ENCODE assay signal across 25 cellular contexts in the genomic region with DNA sequence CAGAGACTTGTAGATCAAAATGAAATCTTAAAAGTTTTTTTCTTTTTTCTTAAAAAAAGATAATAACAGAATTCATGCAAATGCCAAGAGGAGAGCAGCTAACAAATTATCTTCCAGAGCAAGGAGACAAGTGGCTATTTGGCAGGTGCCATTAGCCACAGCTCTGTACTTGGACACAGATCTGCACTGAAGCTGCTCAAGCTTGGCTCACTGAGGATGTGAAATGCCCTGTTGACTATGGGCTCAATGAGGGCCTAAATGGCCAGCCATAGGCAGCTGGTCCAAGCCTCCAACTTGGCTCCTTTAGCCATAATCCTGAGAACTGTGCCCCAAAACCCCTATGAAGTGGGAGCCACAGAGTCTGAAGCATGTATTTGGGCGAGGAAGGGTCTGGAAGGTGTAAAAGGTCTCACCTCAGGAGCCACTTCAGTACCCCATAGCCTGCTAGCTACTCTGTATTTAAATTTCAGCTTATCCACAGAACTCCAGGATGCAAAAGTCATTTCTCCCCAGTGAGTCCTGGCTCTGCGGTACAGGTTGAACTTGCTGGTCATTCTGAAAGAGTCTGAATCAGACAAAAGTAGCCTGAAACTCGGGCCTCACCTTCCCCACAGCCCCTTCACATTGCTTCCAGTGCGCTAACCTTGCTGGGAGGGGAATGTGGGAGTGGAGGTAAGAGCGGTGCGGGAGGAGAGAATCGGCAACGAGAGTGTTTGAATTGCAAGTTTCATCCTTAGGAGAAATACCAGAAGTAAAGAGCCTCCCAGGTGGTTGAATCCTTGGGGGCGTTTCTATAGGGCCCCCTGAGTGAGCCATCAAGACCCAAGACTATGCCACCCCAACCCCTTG. TPM values are rescaled to one million over a fixed set of nuclear protein-coding genes. Genes with fewer than 3 reads are reported as not detected.
DNase-seq lines count a peak whose midpoint lies in the region; ATAC-seq lines count a peak whose summit lies in the region.
"Had no signal": no experiment of that assay in that cellular context is flagged by ENCODE, and none has a peak within 500 bp of the region (broad histone marks: within the 10 kb centered on the region; RNA-seq: fewer than 3 reads in every experiment).

No MANE protein-coding gene starts in this region.

- H3K79me1 ChIP-seq in mesendoderm (ENCODE audit: low read length) = no peaks in the 10 kb centered on the region

- CTCF ChIA-PET in activated CD4-positive, alpha-beta T cell treated with anti-CD3 and anti-CD28 coated beads for 36 hours (lab: Charles Lee) = no interaction called here

- peak; percentile 34 for DNase-seq in activated CD4-positive, alpha-beta T cell treated with anti-CD3 and anti-CD28 coated beads, Interleukin-2, amount 10 ng/mL, durations not matched to agents 24 days and 14 days
- no peak for DNase-seq in activated CD4-positive, alpha-beta T cell treated with anti-CD3 and anti-CD28 coated beads for 36 hours
- DNase-seq in cerebellar cortex (ENCODE audit: low spot score) (peak; percentile 61), mesendoderm (no peak), NOMO-1 (lab: John Stamatoyannopoulos, UW; ENCODE audit: unreplicated experiment in 2 of 2) (no peak), inferior parietal cortex (ENCODE audit: extremely low spot score) (no peak), NCI-H187 (lab: John Stamatoyannopoulos, UW) (no peak)
- DNase-seq: AML-193; C1 segment of cervical spinal cord; Calu3; CD8-positive, alpha-beta memory T cell; GM23248; KBM-7; MM.1S; NCI-H1048; NCI-H1436 treated with DMSO at 0.1 percent for 48 hours; NCI-H2029 treated with DMSO at 0.1 percent for 48 hours; NCI-H2171 treated with DMSO at 0.1 percent for 48 hours; NCI-H524 treated with DMSO at 0.1 percent for 48 hours; NCI-H82; T-helper 1 cell had no signal

- H3K23ac ChIP-seq in mesendoderm (ENCODE audit: low read length) = peak overlapping the region; percentile 7

- no peak overlapping the region for H2BK5ac ChIP-seq in mesendoderm (ENCODE audit: low read length)

- no peak for ATAC-seq in activated CD4-positive, alpha-beta T cell treated with anti-CD3 and anti-CD28 coated beads for 36 hours
- no peak for ATAC-seq in HG03095 (IDR thresholded peaks at IDR 0.05; ENCODE audit: unreplicated experiment)
- ATAC-seq: Right ventricle myocardium inferior had no signal

- no peak overlapping the region for H3K27ac ChIP-seq in mesendoderm (ENCODE audit: low read depth, low read length)
- H3K27ac ChIP-seq: GM23248, SJSA1 had no signal

- H3K4me1 ChIP-seq in mesendoderm (ENCODE audit: control insufficient read depth, low read depth, low read length) = no peaks in the 10 kb centered on the region
- H3K4me1 ChIP-seq: SJSA1 had no signal

- no peak overlapping the region for H2BK120ac ChIP-seq in mesendoderm (ENCODE audit: low read depth, low read length)

- intact Hi-C loops in activated CD4-positive, alpha-beta T cell treated with anti-CD3 and anti-CD28 coated beads, Interleukin-2, amount 10 ng/mL, durations not matched to agents 24 days and 14 days (cut with micrococcal nuclease) = no loop called here
- intact Hi-C loops in activated CD4-positive, alpha-beta T cell treated with anti-CD3 and anti-CD28 coated beads for 36 hours (cut with DNase I, micrococcal nuclease) = loop anchor here in 1 of 2 experiments (5.0 kb wide), 2 partner anchors 34 to 54 kb away; no protein-coding TSS in a partner anchor

- H3K9me3 Mint-ChIP-seq in activated CD4-positive, alpha-beta T cell treated with anti-CD3 and anti-CD28 coated beads, Interleukin-2, amount 10 ng/mL, durations not matched to agents 24 days and 14 days = peaks cover 22% of the 10 kb centered on the region
- H3K9me3 Mint-ChIP-seq in activated CD4-positive, alpha-beta T cell treated with anti-CD3 and anti-CD28 coated beads for 36 hours (ENCODE audit: low read depth) = peaks cover 4% of the 10 kb centered on the region

- no peak overlapping the region for H4K5ac ChIP-seq in mesendoderm (ENCODE audit: low read length)

- peaks cover 4% of the 10 kb centered on the region for H3K36me3 Mint-ChIP-seq in activated CD4-positive, alpha-beta T cell treated with anti-CD3 and anti-CD28 coated beads, Interleukin-2, amount 10 ng/mL, durations not matched to agents 24 days and 14 days (ENCODE audit: low read depth)
- no peaks in the 10 kb centered on the region for H3K36me3 Mint-ChIP-seq in activated CD4-positive, alpha-beta T cell treated with anti-CD3 and anti-CD28 coated beads for 36 hours (ENCODE audit: low read depth)

- no peaks in the 10 kb centered on the region for H3K79me2 ChIP-seq in mesendoderm (ENCODE audit: control insufficient read depth, insufficient read depth, low read length)

- POLR2A ChIA-PET in activated CD4-positive, alpha-beta T cell treated with anti-CD3 and anti-CD28 coated beads for 36 hours (lab: Charles Lee) = no interaction called here

- H3K9ac ChIP-seq in mesendoderm (ENCODE audit: low read length) = no peak overlapping the region
- H3K9ac ChIP-seq: GM23248 had no signal

- no peaks in the 10 kb centered on the region for H3K36me3 ChIP-seq in mesendoderm (ENCODE audit: control insufficient read depth, insufficient read depth, low read length)
- H3K36me3 ChIP-seq: SJSA1 had no signal

- no peak overlapping the region for H3K56ac ChIP-seq in mesendoderm (ENCODE audit: low read length)

- no peak overlapping the region for H3K4me3 Mint-ChIP-seq in activated CD4-positive, alpha-beta T cell treated with anti-CD3 and anti-CD28 coated beads, Interleukin-2, amount 10 ng/mL, durations not matched to agents 24 days and 14 days
- H3K4me3 Mint-ChIP-seq in activated CD4-positive, alpha-beta T cell treated with anti-CD3 and anti-CD28 coated beads for 36 hours = no peak overlapping the region
- H3K4me3 Mint-ChIP-seq: CD8-positive, alpha-beta memory T cell had no signal

- H3K4ac ChIP-seq in mesendoderm (ENCODE audit: low read depth, low read length) = no peak overlapping the region

- no peak overlapping the region for H3K27ac Mint-ChIP-seq in activated CD4-positive, alpha-beta T cell treated with anti-CD3 and anti-CD28 coated beads, Interleukin-2, amount 10 ng/mL, durations not matched to agents 24 days and 14 days
- H3K27ac Mint-ChIP-seq in activated CD4-positive, alpha-beta T cell treated with anti-CD3 and anti-CD28 coated beads for 36 hours = no peak overlapping the region

- no peak overlapping the region for H2BK15ac ChIP-seq in mesendoderm (replicated peaks; ENCODE audit: low read depth)

- no peak overlapping the region for H3K18ac ChIP-seq in mesendoderm (ENCODE audit: low read length)

- H3K27me3 Mint-ChIP-seq in activated CD4-positive, alpha-beta T cell treated with anti-CD3 and anti-CD28 coated beads, Interleukin-2, amount 10 ng/mL, durations not matched to agents 24 days and 14 days = peaks cover 70% of the 10 kb centered on the region
- H3K27me3 Mint-ChIP-seq in activated CD4-positive, alpha-beta T cell treated with anti-CD3 and anti-CD28 coated beads for 36 hours = peaks cover 74% of the 10 kb centered on the region

- no CpG with 5 or more reads among the region's 9 CpGs for WGBS in mesendoderm (ENCODE audit: extremely low coverage, insufficient coverage, low lambda C conversion rate)

- H4K8ac ChIP-seq in mesendoderm (ENCODE audit: low read depth, low read length) = no peak overlapping the region

- H2AK5ac ChIP-seq in mesendoderm (ENCODE audit: low read length) = no peak overlapping the region

- no peaks in the 10 kb centered on the region for H3K4me1 Mint-ChIP-seq in activated CD4-positive, alpha-beta T cell treated with anti-CD3 and anti-CD28 coated beads, Interleukin-2, amount 10 ng/mL, durations not matched to agents 24 days and 14 days
- peaks cover 5% of the 10 kb centered on the region for H3K4me1 Mint-ChIP-seq in activated CD4-positive, alpha-beta T cell treated with anti-CD3 and anti-CD28 coated beads for 36 hours
- H3K4me1 Mint-ChIP-seq: CD8-positive, alpha-beta memory T cell had no signal

- H3K27me3 ChIP-seq in mesendoderm (ENCODE audit: insufficient read depth, low read length, poor library complexity) = peaks cover 70% of the 10 kb centered on the region

- no peak overlapping the region for H3K4me2 ChIP-seq in mesendoderm (ENCODE audit: low read length)

- no peak overlapping the region for H3K4me3 ChIP-seq in mesendoderm (ENCODE audit: low read length)
- H3K4me3 ChIP-seq: GM23248, SJSA1 had no signal

RNA-seq across cellular contexts. Expression of a gene that starts 48.0 kb away (rescaled TPM):
- total RNA-seq in activated CD4-positive, alpha-beta T cell treated with anti-CD3 and anti-CD28 coated beads, Interleukin-2, amount 10 ng/mL, durations not matched to agents 24 days and 14 days = not detected in 2 replicates
- total RNA-seq in activated CD4-positive, alpha-beta T cell treated with anti-CD3 and anti-CD28 coated beads for 36 hours = not detected
- polyA plus RNA-seq in mesendoderm (2013, experiment 1 of 2) = 0.01 TPM
- polyA plus RNA-seq in mesendoderm (2013, experiment 2 of 2) = 0.01 TPM
- total RNA-seq: Calu3; CD8-positive, alpha-beta memory T cell; Right ventricle myocardium inferior had no signal
- polyA plus RNA-seq: AG04450; CD8-positive, alpha-beta memory T cell had no signal

RNA-seq across cellular contexts. Expression of a gene that starts 50.8 kb away (rescaled TPM):
- not detected in 2 replicates for total RNA-seq in activated CD4-positive, alpha-beta T cell treated with anti-CD3 and anti-CD28 coated beads, Interleukin-2, amount 10 ng/mL, durations not matched to agents 24 days and 14 days
- total RNA-seq in activated CD4-positive, alpha-beta T cell treated with anti-CD3 and anti-CD28 coated beads for 36 hours = not detected
- 1.0 TPM for polyA plus RNA-seq in mesendoderm (2013, experiment 1 of 2)
- polyA plus RNA-seq in mesendoderm (2013, experiment 2 of 2) = 0.84 TPM
- total RNA-seq: Calu3; CD8-positive, alpha-beta memory T cell; Right ventricle myocardium inferior had no signal
- polyA plus RNA-seq: AG04450; CD8-positive, alpha-beta memory T cell had no signal

Comparison
In these comparisons a context has a peak if more than half of its experiments do, and no peak if none do; other contexts are left out.
1. DNase-seq: peak in activated CD4-positive, alpha-beta T cell treated with anti-CD3 and anti-CD28 coated beads, Interleukin-2, amount 10 ng/mL, durations not matched to agents 24 days and 14 days (single experiment) and cerebellar cortex (single experiment); none in activated CD4-positive, alpha-beta T cell treated with anti-CD3 and anti-CD28 coated beads for 36 hours (single experiment), mesendoderm (single experiment), NOMO-1 (0 of 2), inferior parietal cortex (single experiment) and NCI-H187 (0 of 2).